In genomic region chr13:97976551-97977375, GRCh38 we compare ENCODE assay signal across 8 cellular contexts.
DNase-seq lines count a peak whose midpoint lies in the region; ATAC-seq lines count a peak whose summit lies in the region.

No MANE protein-coding gene starts in this region.

- peaks cover 13 to 22% of the 10 kb centered on the region in 2 donors for H3K4me1 ChIP-seq in duodenal mucosa (ENCODE audit: control insufficient read depth in 1 of 2, insufficient read depth in 2 of 2, low read length in 2 of 2)

- peak; percentile 50 for DNase-seq in ELR (ENCODE audit: low read depth)
- peak in 3 of 5 experiments; percentile 81 to 86 (median 83) for DNase-seq in T-helper 2 cell
- peak; percentile 18 for DNase-seq in medulla oblongata (ENCODE audit: extremely low spot score)
- DNase-seq in stimulated activated naive CD8-positive, alpha-beta T cell treated with anti-CD3 and anti-CD28 coated beads, Interleukin-15, amount 100 ng/mL, for 72 hours = no peak
- no peak for DNase-seq in superior temporal gyrus (ENCODE audit: extremely low spot score)

- no peaks in the 10 kb centered on the region for H3K27me3 Mint-ChIP-seq in stimulated activated naive CD8-positive, alpha-beta T cell treated with anti-CD3 and anti-CD28 coated beads, Interleukin-15, amount 100 ng/mL, for 72 hours

- H3K27ac ChIP-seq in duodenal mucosa (ENCODE audit: low read depth, low read length) = peak overlapping the region; percentile 74

- H3K9me3 ChIP-seq in duodenal mucosa (ENCODE audit: control insufficient read depth in 1 of 2, low read length in 2 of 2) = no peaks in the 10 kb centered on the region

- H3K36me3 ChIP-seq in duodenal mucosa (ENCODE audit: control insufficient read depth in 1 of 2, insufficient read depth in 2 of 2, low read length in 2 of 2) = no peaks in the 10 kb centered on the region

- peaks cover 20% of the 10 kb centered on the region for H3K4me1 Mint-ChIP-seq in stimulated activated naive CD8-positive, alpha-beta T cell treated with anti-CD3 and anti-CD28 coated beads, Interleukin-15, amount 100 ng/mL, for 72 hours

- peak overlapping the region; percentile 89 to 93 for H3K4me3 Mint-ChIP-seq in stimulated activated naive CD8-positive, alpha-beta T cell treated with anti-CD3 and anti-CD28 coated beads, Interleukin-15, amount 100 ng/mL, for 72 hours

- no peaks in the 10 kb centered on the region for H3K27me3 ChIP-seq in duodenal mucosa (ENCODE audit: control insufficient read depth in 1 of 2, insufficient read depth in 2 of 2, low read length in 2 of 2)

- no peaks in the 10 kb centered on the region for H3K9me3 Mint-ChIP-seq in stimulated activated naive CD8-positive, alpha-beta T cell treated with anti-CD3 and anti-CD28 coated beads, Interleukin-15, amount 100 ng/mL, for 72 hours

- H3K27ac Mint-ChIP-seq in stimulated activated naive CD8-positive, alpha-beta T cell treated with anti-CD3 and anti-CD28 coated beads, Interleukin-15, amount 100 ng/mL, for 72 hours = peak overlapping the region; percentile 94 to 98

- H3K4me3 ChIP-seq in duodenal mucosa (ENCODE audit: low read depth in 1 of 2, low read length in 2 of 2) = peak overlapping the region; percentile 80 to 90

- H3K9ac ChIP-seq in duodenal mucosa (ENCODE audit: low read depth in 1 of 2, low read length in 2 of 2) = peak overlapping the region; percentile 79 to 86

- peak; percentile 25 for ATAC-seq in GM19372 (IDR thresholded peaks at IDR 0.05; ENCODE audit: low read depth, unreplicated experiment)
- peak; percentile 35 for ATAC-seq in HG03432 (IDR thresholded peaks at IDR 0.05; ENCODE audit: unreplicated experiment)
- ATAC-seq in stimulated activated naive CD8-positive, alpha-beta T cell treated with anti-CD3 and anti-CD28 coated beads, Interleukin-15, amount 100 ng/mL, for 72 hours = peak; percentile 58

Comparison
In these comparisons a context has a peak if more than half of its experiments do, and no peak if none do; other contexts are left out.
1. DNase-seq: peak in ELR (single experiment), T-helper 2 cell (3 of 5) and medulla oblongata (single experiment); none in stimulated activated naive CD8-positive, alpha-beta T cell treated with anti-CD3 and anti-CD28 coated beads, Interleukin-15, amount 100 ng/mL, for 72 hours (0 of 2) and superior temporal gyrus (single experiment).
2. Peak in every context shown above with its lines, with median percentiles within 50 percentile points of each other: ATAC-seq.